Comparison of ENCODE assay signal across 11 cellular contexts in genomic region chr12:120181991-120182631, GRCh38. TPM values are rescaled to one million over a fixed set of nuclear protein-coding genes. Genes with fewer than 3 reads are reported as not detected.
DNase-seq lines count a peak whose midpoint lies in the region; ATAC-seq and TF ChIP-seq lines count a peak whose summit lies in the region.
"Had no signal": no experiment of that assay in that cellular context is flagged by ENCODE, and none has a peak within 500 bp of the region (broad histone marks: within the 10 kb centered on the region; RNA-seq: fewer than 3 reads in every experiment).

No MANE protein-coding gene starts in this region.

- H4K20me1 ChIP-seq in H9 (ENCODE audit: control insufficient read depth, insufficient read depth, insufficient read length) (no peaks in the 10 kb centered on the region), OCI-LY7 (ENCODE audit: insufficient read depth, low read length) (no peaks in the 10 kb centered on the region)

- H3K14ac ChIP-seq in H9 (ENCODE audit: insufficient read depth, low read length) = no peak overlapping the region

- no peak overlapping the region for H3K4me3 Mint-ChIP-seq in H9

- BruUV-seq in OCI-LY7 (replicated peaks; lab: Mats Ljungman, UMichigan) = TSS peak; percentile 14

- no peak overlapping the region for H2BK120ac ChIP-seq in H9 (ENCODE audit: low read depth, low read length, poor library complexity, severe bottlenecking)

- no peaks in the 10 kb centered on the region for H3K23me2 ChIP-seq in H9 (ENCODE audit: insufficient read length, low read depth, low read length, poor library complexity, severe bottlenecking)

- no peaks in the 10 kb centered on the region for H3K4me1 ChIP-seq in H9 (ENCODE audit: insufficient read depth, low read length)
- no peaks in the 10 kb centered on the region for H3K4me1 ChIP-seq in OCI-LY7 (ENCODE audit: insufficient read depth, low read length, poor library complexity, severe bottlenecking)
- no peaks in the 10 kb centered on the region for H3K4me1 ChIP-seq in SJCRH30
- H3K4me1 ChIP-seq in sigmoid colon = no peaks in the 10 kb centered on the region
- H3K4me1 ChIP-seq: colonic mucosa had no signal

- TF ChIP-seq CTCF in H9 (conservative IDR thresholded peaks at IDR 0.05) (no peak; the same call in 2 of the 3 replicates), OCI-LY7 (conservative IDR thresholded peaks at IDR 0.05; ENCODE audit: low read length) (no peak), epithelial cell of proximal tubule (conservative IDR thresholded peaks at IDR 0.05; ENCODE audit: low read depth, low read length) (peak; percentile 12), sigmoid colon (IDR thresholded peaks at IDR 0.05) (no peak)

- peak overlapping the region in 2 of 3 experiments; percentile 65 to 82; a peak in 2 of 7 replicates for H3K27ac Mint-ChIP-seq in H9

- H3K36me3 Mint-ChIP-seq in H9 (ENCODE audit: insufficient read depth in 1 of 3, low read depth in 3 of 3) = peaks cover 58 to 85% (median 80%) of the 10 kb centered on the region in 3 experiments; a peak in 6 of 7 replicates

- no peak for ATAC-seq in GM21360 (IDR thresholded peaks at IDR 0.05; ENCODE audit: unreplicated experiment)
- ATAC-seq: heart left ventricle had no signal

- no peaks in the 10 kb centered on the region for H3K9me3 ChIP-seq in H9 (ENCODE audit: control insufficient read depth, low read depth, low read length)
- no peaks in the 10 kb centered on the region for H3K9me3 ChIP-seq in OCI-LY7 (ENCODE audit: low read length)
- no peaks in the 10 kb centered on the region for H3K9me3 ChIP-seq in SJCRH30 (replicated peaks)
- no peaks in the 10 kb centered on the region for H3K9me3 ChIP-seq in sigmoid colon
- H3K9me3 ChIP-seq: colonic mucosa, heart left ventricle had no signal

- no peak overlapping the region for H3K4me2 ChIP-seq in H9 (ENCODE audit: insufficient read depth, insufficient read length, low read length)
- no peak overlapping the region for H3K4me2 ChIP-seq in OCI-LY7 (ENCODE audit: low read length)

- H3K23ac ChIP-seq in H9 (ENCODE audit: insufficient read length, low read depth, low read length) = no peak overlapping the region

- no peak for TF ChIP-seq POLR2A in sigmoid colon (IDR thresholded peaks at IDR 0.05)

- H3K18ac ChIP-seq in H9 (ENCODE audit: insufficient read length, low read depth, low read length) = no peak overlapping the region

- no peaks in the 10 kb centered on the region for H3K79me2 ChIP-seq in H9 (ENCODE audit: insufficient read depth, low read length)
- H3K79me2 ChIP-seq in OCI-LY7 (ENCODE audit: insufficient read depth, low read depth, low read length) = peaks cover 32% of the 10 kb centered on the region; the same call in 1 of the 2 replicates

- H3K4me3 ChIP-seq in OCI-LY7 (ENCODE audit: low read depth, low read length, poor library complexity, severe bottlenecking) (no peak overlapping the region), epithelial cell of proximal tubule (ENCODE audit: low read depth, low read length) (no peak overlapping the region), SJCRH30 (no peak overlapping the region), sigmoid colon (no peak overlapping the region)
- H3K4me3 ChIP-seq: colonic mucosa, heart left ventricle had no signal

- H3K27ac ChIP-seq in H9 (ENCODE audit: insufficient read length, low read depth, low read length) (no peak overlapping the region), OCI-LY7 (ENCODE audit: low read depth, low read length, poor library complexity, severe bottlenecking) (no peak overlapping the region), SJCRH30 (no peak overlapping the region), sigmoid colon (no peak overlapping the region)
- H3K27ac ChIP-seq: colonic mucosa, heart left ventricle had no signal

- TF ChIP-seq EP300 in sigmoid colon (IDR thresholded peaks at IDR 0.05) = no peak

- no peak overlapping the region for H4K5ac ChIP-seq in H9 (ENCODE audit: insufficient read length, low read depth, low read length)

- intact Hi-C loops in OCI-LY7 (cut with micrococcal nuclease; ENCODE audit: unreplicated experiment) = no loop called here
- intact Hi-C loops in sigmoid colon (cut with DNase I) = loop anchor here (10.0 kb wide), 1 partner anchor 623 kb away; no protein-coding TSS in a partner anchor

- no peak overlapping the region for H4K8ac ChIP-seq in H9 (replicated peaks; ENCODE audit: insufficient read length, low read depth, low read length)

- no peak overlapping the region for H3K9ac ChIP-seq in H9 (ENCODE audit: extremely low read depth, insufficient read length, low read length)

- DNase-seq in H9 (no peak), OCI-LY7 (ENCODE audit: low spot score) (no peak), epithelial cell of proximal tubule (ENCODE audit: low read depth) (peak; percentile 63), renal cortical epithelial cell (ENCODE audit: low read depth) (peak; percentile 77), SJCRH30 (no peak), sigmoid colon (no peak)
- DNase-seq: colonic mucosa, heart left ventricle, NCI-H1417 had no signal

- H3K36me3 ChIP-seq in OCI-LY7 (ENCODE audit: insufficient read depth, low read length) = peaks cover 98% of the 10 kb centered on the region
- H3K36me3 ChIP-seq in SJCRH30 = peaks cover 63% of the 10 kb centered on the region
- peaks cover 31 to 87% (median 63%) of the 10 kb centered on the region in 4 donors for H3K36me3 ChIP-seq in sigmoid colon

- no peak overlapping the region for H2BK20ac ChIP-seq in H9 (ENCODE audit: low read depth, low read length, poor library complexity, severe bottlenecking)

- POLR2A ChIA-PET in OCI-LY7 (lab: Charles Lee) = no interaction called here

- H3K9me2 ChIP-seq in OCI-LY7 (ENCODE audit: insufficient read depth, low read length) = no peaks in the 10 kb centered on the region

- no peak overlapping the region for H3T11ph ChIP-seq in H9 (ENCODE audit: low read length)

- no peaks in the 10 kb centered on the region for H3K27me3 ChIP-seq in H9 (ENCODE audit: insufficient read depth, low read length)
- H3K27me3 ChIP-seq in SJCRH30 = no peaks in the 10 kb centered on the region
- no peaks in the 10 kb centered on the region for H3K27me3 ChIP-seq in sigmoid colon
- H3K27me3 ChIP-seq: colonic mucosa, heart left ventricle had no signal

- no peak overlapping the region for H3K4ac ChIP-seq in H9 (ENCODE audit: low read depth, low read length)

- no peaks in the 10 kb centered on the region for H3K27me3 Mint-ChIP-seq in H9 (ENCODE audit: low read depth)

- no peak overlapping the region for H2BK15ac ChIP-seq in H9 (ENCODE audit: low read depth, low read length)

- no peak overlapping the region for H4K91ac ChIP-seq in H9 (ENCODE audit: insufficient read length, low read depth, low read length)

- CTCF ChIA-PET in OCI-LY7 (lab: Charles Lee; ENCODE audit: unreplicated experiment) = no interaction called here

- no peak overlapping the region for H2BK5ac ChIP-seq in H9 (ENCODE audit: insufficient read length, low read length)

- no peak overlapping the region for H2BK12ac ChIP-seq in H9 (ENCODE audit: insufficient read length, low read depth, low read length)

- H2AK5ac ChIP-seq in H9 (ENCODE audit: insufficient read length, low read length) = no peak overlapping the region

- no peaks in the 10 kb centered on the region for H3K4me1 Mint-ChIP-seq in H9

- no CpG with 5 or more reads among the region's 8 CpGs for WGBS in H9 (ENCODE audit: extremely low coverage, insufficient read length, low lambda C conversion rate)
- 94 to 95% methylated on average over 8 of the region's 8 CpGs for WGBS in sigmoid colon, 2 donors

- no peaks in the 10 kb centered on the region for H3K9me3 Mint-ChIP-seq in H9
- H3K9me3 Mint-ChIP-seq: activated T-helper 2 cell treated with anti-CD3 and anti-CD28 coated beads, Interferon-gamma antibody, Interleukin-2, Interleukin-4, amounts not matched to agents 10 μg/mL and 5 μg/mL and 100 μg/mL, durations not matched to agents 14 hours and 24 hours and 36 hours had no signal

- H2AFZ ChIP-seq in H9 (ENCODE audit: low read length) (no peak overlapping the region), OCI-LY7 (ENCODE audit: low read length) (no peak overlapping the region)

- H3K79me1 ChIP-seq in H9 (ENCODE audit: insufficient read depth, low read depth, low read length, poor library complexity, severe bottlenecking) = peaks cover 3% of the 10 kb centered on the region

- no peak overlapping the region for H3K56ac ChIP-seq in H9 (ENCODE audit: insufficient read length, low read depth, low read length)

RNA-seq across cellular contexts. Expression of gene GCN1, which starts 12.4 kb away (rescaled TPM):
- total RNA-seq in H9 (2021) = 125 and 137 TPM in 2 replicates
- total RNA-seq in OCI-LY7 (2014; rRNA removed; shearing (Covaris generic)) = 217 and 224 TPM in 2 replicates
- 290 and 343 TPM in 2 replicates for total RNA-seq in OCI-LY7 (2022)
- total RNA-seq in epithelial cell of proximal tubule = 73.9 and 79.2 TPM in 2 replicates
- total RNA-seq in renal cortical epithelial cell = 80.6 and 216 TPM in 2 replicates
- total RNA-seq in SJCRH30 (2014; rRNA removed; shearing (Covaris generic)) = 49.7 and 61.9 TPM in 2 replicates
- 10 to 100 TPM; 30.3 to 70.3 (median 40.4) TPM for total RNA-seq in sigmoid colon
- polyA plus RNA-seq in sigmoid colon = 10 to 100 TPM in 2 of 3 donors, 1 to 10 TPM in 1; 9.2 to 43.3 (median 18.0) TPM

RNA-seq across cellular contexts. Expression of gene RPLP0, which starts 18.8 kb away (rescaled TPM):
- total RNA-seq in H9 (2021) = 2,950 and 3,019 TPM in 2 replicates
- 5,868 and 6,057 TPM in 2 replicates for total RNA-seq in OCI-LY7 (2014; rRNA removed; shearing (Covaris generic))
- 2,996 and 3,206 TPM in 2 replicates for total RNA-seq in OCI-LY7 (2022)
- 3,816 and 4,725 TPM in 2 replicates for total RNA-seq in epithelial cell of proximal tubule
- total RNA-seq in renal cortical epithelial cell = 1,806 and 3,735 TPM in 2 replicates
- 2,854 and 3,078 TPM in 2 replicates for total RNA-seq in SJCRH30 (2014; rRNA removed; shearing (Covaris generic))
- total RNA-seq in sigmoid colon = 1,000 to 10,000 TPM; 2,593 to 3,468 (median 2,960) TPM
- polyA plus RNA-seq in sigmoid colon = 1,000 to 10,000 TPM; 3,521 to 5,499 (median 3,713) TPM

Comparison
In these comparisons a context has a peak if more than half of its experiments do, and no peak if none do; other contexts are left out.
1. DNase-seq: peak in epithelial cell of proximal tubule (single experiment) and renal cortical epithelial cell (single experiment); none in H9 (single experiment), OCI-LY7 (single experiment), SJCRH30 (0 of 2) and sigmoid colon (single experiment).